In the genomic region with DNA sequence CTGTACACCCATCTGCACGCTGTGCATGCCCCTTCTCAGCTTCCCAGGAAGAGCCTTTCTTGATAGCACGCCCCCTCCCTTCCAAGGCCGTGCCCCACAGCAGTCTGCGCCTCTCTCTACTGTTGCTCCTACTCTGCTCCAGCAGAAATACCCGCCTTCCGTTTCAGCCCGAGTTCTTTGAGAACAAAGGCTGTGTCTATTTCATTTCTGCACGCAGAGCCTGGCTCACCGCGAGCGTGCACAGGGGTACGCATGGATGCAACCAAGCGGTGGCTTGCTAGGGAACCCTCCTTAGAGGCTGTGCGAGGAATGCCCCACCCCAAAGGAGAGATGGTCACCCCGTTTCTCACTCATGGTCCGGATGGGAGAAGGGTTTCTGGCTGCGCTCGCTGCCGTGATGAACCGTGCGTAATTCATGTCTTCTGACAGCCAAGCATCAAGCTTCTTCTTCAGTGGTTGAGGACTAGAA, we compare ENCODE assay signal across 8 cellular contexts. TPM values are rescaled to one million over a fixed set of nuclear protein-coding genes. Genes with fewer than 3 reads are reported as not detected.
DNase-seq lines count a peak whose midpoint lies in the region; ATAC-seq and TF ChIP-seq lines count a peak whose summit lies in the region.

No MANE protein-coding gene starts in this region.

- H3K36me3 Mint-ChIP-seq in activated T-cell treated with anti-CD3 and anti-CD28 coated beads, Interleukin-2, amount 50 U/mL, for 72 hours (ENCODE audit: insufficient read depth in 2 of 2) = no peaks in the 10 kb centered on the region

- H3K36me3 ChIP-seq in A673 (ENCODE audit: insufficient read depth, low read length, poor library complexity, severe bottlenecking) (no peaks in the 10 kb centered on the region), ovary (no peaks in the 10 kb centered on the region)

- peaks cover 29% of the 10 kb centered on the region for H3K27me3 ChIP-seq in A673 (replicated peaks; ENCODE audit: insufficient read depth, low read depth, low read length, poor library complexity)
- no peaks in the 10 kb centered on the region for H3K27me3 ChIP-seq in ovary

- H3K4me1 Mint-ChIP-seq in activated T-cell treated with anti-CD3 and anti-CD28 coated beads, Interleukin-2, amount 50 U/mL, for 72 hours (ENCODE audit: low read depth) = peaks cover 7% of the 10 kb centered on the region

- no peaks in the 10 kb centered on the region for H3K9me3 ChIP-seq in A673 (ENCODE audit: low read depth, low read length, poor library complexity, severe bottlenecking)
- no peaks in the 10 kb centered on the region for H3K9me3 ChIP-seq in ovary

- DNase-seq in A673 (ENCODE audit: low spot score) (peak; percentile 58), NCI-H1048 (lab: John Stamatoyannopoulos, UW) (peak; percentile 66), head of caudate nucleus (peak; percentile 33 to 85 (median 63)), ovary (peak in 4 of 5 donors; percentile 18 to 38 (median 21))
- no peak for DNase-seq in activated T-cell treated with anti-CD3 and anti-CD28 coated beads, Interleukin-2, amount 50 U/mL, for 72 hours
- DNase-seq in stimulated activated naive CD4-positive, alpha-beta T cell treated with Interleukin-2 at 50 U/mL for 16 hours (lab: John Stamatoyannopoulos, UW) = no peak

- H3K4me3 Mint-ChIP-seq in activated T-cell treated with anti-CD3 and anti-CD28 coated beads, Interleukin-2, amount 50 U/mL, for 72 hours = peak overlapping the region; percentile 74 to 75

- CTCF ChIA-PET in A673 (lab: Charles Lee) = interaction anchor here (0.6 to 1.5 kb wide), 2 partner anchors 63 to 279 kb away, joined by 3 to 5 read pairs; a partner anchor contains a TSS

- no peak for TF ChIP-seq EP300 in ovary (IDR thresholded peaks at IDR 0.05)

- WGBS in ovary, 3 donors = 1% methylated on average over 21 of the region's 21 CpGs

- no peaks in the 10 kb centered on the region for H3K9me3 Mint-ChIP-seq in activated T-cell treated with anti-CD3 and anti-CD28 coated beads, Interleukin-2, amount 50 U/mL, for 72 hours

- intact Hi-C loops in A673 (cut with micrococcal nuclease; ENCODE audit: unreplicated experiment) = loop anchor here (5.0 to 10.0 kb wide), 2 partner anchors 277 to 475 kb away; a partner anchor contains a TSS
- intact Hi-C loops in head of caudate nucleus (cut with DNase I) = loop anchor here (10.0 kb wide), 1 partner anchor 475 kb away; a partner anchor contains a TSS
- intact Hi-C loops in ovary (cut with DNase I) = no loop called here

- H3K4me3 ChIP-seq in A673 (ENCODE audit: low read depth, low read length, poor library complexity, severe bottlenecking) (peak overlapping the region; percentile 57), ovary (peak overlapping the region; percentile 59)

- H3K4me1 ChIP-seq in A673 (ENCODE audit: insufficient read depth, low read length, poor library complexity, severe bottlenecking) = peaks cover 33% of the 10 kb centered on the region
- H3K4me1 ChIP-seq in ovary (ENCODE audit: insufficient read depth) = peaks cover 1% of the 10 kb centered on the region

- H3K27ac ChIP-seq in A673 (ENCODE audit: low read depth, low read length, poor library complexity, severe bottlenecking) = no peak overlapping the region
- H3K27ac ChIP-seq in ovary = no peak overlapping the region

- no peak for TF ChIP-seq POLR2A in ovary (IDR thresholded peaks at IDR 0.05)

- no TSS peak for BruUV-seq in A673 (replicated peaks; lab: Mats Ljungman, UMichigan)

- peaks cover 49% of the 10 kb centered on the region for H3K27me3 Mint-ChIP-seq in activated T-cell treated with anti-CD3 and anti-CD28 coated beads, Interleukin-2, amount 50 U/mL, for 72 hours (ENCODE audit: low read depth)

- POLR2A ChIA-PET in A673 (lab: Charles Lee; ENCODE audit: low non-redundant PET) = no interaction called here

- no peak for TF ChIP-seq CTCF in A673 (conservative IDR thresholded peaks at IDR 0.05; ENCODE audit: low read depth, low read length)
- no peak for TF ChIP-seq CTCF in ovary (IDR thresholded peaks at IDR 0.05)

- H3K27ac Mint-ChIP-seq in activated T-cell treated with anti-CD3 and anti-CD28 coated beads, Interleukin-2, amount 50 U/mL, for 72 hours = no peak overlapping the region

- ATAC-seq in GM18868 (IDR thresholded peaks at IDR 0.05; ENCODE audit: unreplicated experiment) = peak; percentile 11
- ATAC-seq in activated T-cell treated with anti-CD3 and anti-CD28 coated beads, Interleukin-2, amount 50 U/mL, for 72 hours (replicated peaks in 1 of 2) = peak; percentile 28 to 34
- no peak for ATAC-seq in GM21717 (IDR thresholded peaks at IDR 0.05; ENCODE audit: unreplicated experiment)

RNA-seq across cellular contexts. Expression of a gene that starts 0.4 kb away (rescaled TPM):
- total RNA-seq in A673 (2021) (5.4 and 5.6 TPM in 2 replicates), ovary (10 to 100 TPM in 1 of 7 donors, 1 to 10 TPM in 6; 3.7 to 11.3 (median 5.1) TPM)
- under 1 TPM in 1 of 2 donors, not detected in 1; 0.38 TPM for total RNA-seq in activated T-cell treated with anti-CD3 and anti-CD28 coated beads, Interleukin-2, amount 50 U/mL, for 72 hours
- polyA plus RNA-seq in ovary = 1 to 10 TPM; 3.1 to 6.9 TPM

Comparison
In these comparisons a context has a peak if more than half of its experiments do, and no peak if none do; other contexts are left out.
1. DNase-seq: peak in A673 (single experiment), NCI-H1048 (single experiment), head of caudate nucleus (42 of 42) and ovary (4 of 5); none in activated T-cell treated with anti-CD3 and anti-CD28 coated beads, Interleukin-2, amount 50 U/mL, for 72 hours (0 of 2) and stimulated activated naive CD4-positive, alpha-beta T cell treated with Interleukin-2 at 50 U/mL for 16 hours (single experiment).
2. intact Hi-C loops: an anchor here in A673 (5.0 to 10.0 kb wide) and head of caudate nucleus (10.0 kb wide); none called in ovary.